Comparison of ENCODE assay signal across 8 cellular contexts in the genomic region with DNA sequence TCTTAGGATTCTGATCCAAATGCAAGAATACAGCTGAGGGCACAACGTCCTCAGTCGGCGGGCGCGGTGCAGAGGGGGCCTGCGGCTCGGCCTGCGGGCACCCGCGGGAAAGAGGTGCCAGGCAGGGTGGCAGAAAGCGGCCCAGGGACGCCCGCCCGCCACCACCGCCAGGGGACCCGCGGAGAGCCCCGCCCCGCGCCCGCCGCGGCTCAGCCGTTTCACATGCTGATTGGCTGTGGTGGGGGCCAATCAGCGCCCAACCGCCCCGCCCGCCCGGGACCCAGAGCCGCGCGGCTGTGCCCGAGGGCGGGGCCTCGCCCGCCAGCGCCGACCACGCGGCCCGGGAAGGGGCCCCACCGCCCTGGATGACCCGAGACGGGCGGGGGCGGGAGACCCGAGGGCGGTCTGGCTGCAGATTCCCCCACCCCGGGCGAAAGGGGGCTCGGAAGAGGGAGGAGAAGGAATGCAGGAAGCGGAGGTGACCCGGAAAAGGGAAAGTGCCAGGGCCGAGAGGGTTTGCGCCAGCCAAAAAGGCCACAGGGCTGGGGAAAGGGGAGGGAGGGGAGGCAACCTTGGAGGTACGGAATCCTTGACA. TPM values are rescaled to one million over a fixed set of nuclear protein-coding genes. Genes with fewer than 3 reads are reported as not detected.
A peak's percentile ranks its signal among the peaks of the same experiment; 100 is the strongest.
DNase-seq lines count a peak whose midpoint lies in the region; ATAC-seq and FAIRE-seq lines count a peak whose summit lies in the region.

No MANE protein-coding gene starts in this region.

- H3K36me3 Mint-ChIP-seq in activated T-helper 2 cell treated with anti-CD3 and anti-CD28 coated beads, Interferon-gamma antibody, Interleukin-2, Interleukin-4, amounts not matched to agents 10 μg/mL and 5 μg/mL and 100 μg/mL, durations not matched to agents 14 hours and 24 hours and 36 hours (ENCODE audit: low read depth): no peaks in the 10 kb centered on the region
- no peaks in the 10 kb centered on the region for H3K36me3 Mint-ChIP-seq in natural killer cell treated with Interleukin-12 subunit alpha and Interleukin-12 subunit beta and Interleukin-15 and Interleukin-18, amount 100 ng/mL, for 72 hours
- peaks cover 5% of the 10 kb centered on the region for H3K36me3 Mint-ChIP-seq in stimulated activated naive CD8-positive, alpha-beta T cell treated with anti-CD3 and anti-CD28 coated beads, Interleukin-15, Interleukin-2, amounts not matched to agents 100 ng/mL and 50 ng/mL, for 24 hours (ENCODE audit: low read depth)

- peak; percentile 99 for ATAC-seq in GM21737 (IDR thresholded peaks at IDR 0.05; ENCODE audit: unreplicated experiment)
- ATAC-seq in natural killer cell treated with Interleukin-12 subunit alpha and Interleukin-12 subunit beta and Interleukin-15 and Interleukin-18, amount 100 ng/mL, for 72 hours: peak; percentile 99

- peaks cover 6% of the 10 kb centered on the region for H3K27me3 Mint-ChIP-seq in activated T-helper 2 cell treated with anti-CD3 and anti-CD28 coated beads, Interferon-gamma antibody, Interleukin-2, Interleukin-4, amounts not matched to agents 10 μg/mL and 5 μg/mL and 100 μg/mL, durations not matched to agents 14 hours and 24 hours and 36 hours (ENCODE audit: low read depth)
- H3K27me3 Mint-ChIP-seq in natural killer cell treated with Interleukin-12 subunit alpha and Interleukin-12 subunit beta and Interleukin-15 and Interleukin-18, amount 100 ng/mL, for 72 hours: peaks cover 12 to 22% of the 10 kb centered on the region in 2 donors
- H3K27me3 Mint-ChIP-seq in stimulated activated naive CD8-positive, alpha-beta T cell treated with anti-CD3 and anti-CD28 coated beads, Interleukin-15, Interleukin-2, amounts not matched to agents 100 ng/mL and 50 ng/mL, for 24 hours: no peaks in the 10 kb centered on the region

- peak overlapping the region; percentile 84 for H3K4me3 Mint-ChIP-seq in activated T-helper 2 cell treated with anti-CD3 and anti-CD28 coated beads, Interferon-gamma antibody, Interleukin-2, Interleukin-4, amounts not matched to agents 10 μg/mL and 5 μg/mL and 100 μg/mL, durations not matched to agents 14 hours and 24 hours and 36 hours (ENCODE audit: low read depth)
- H3K4me3 Mint-ChIP-seq in natural killer cell treated with Interleukin-12 subunit alpha and Interleukin-12 subunit beta and Interleukin-15 and Interleukin-18, amount 100 ng/mL, for 72 hours: peak overlapping the region; percentile 93
- H3K4me3 Mint-ChIP-seq in stimulated activated naive CD8-positive, alpha-beta T cell treated with anti-CD3 and anti-CD28 coated beads, Interleukin-15, Interleukin-2, amounts not matched to agents 100 ng/mL and 50 ng/mL, for 24 hours: peak overlapping the region; percentile 88

- no peaks in the 10 kb centered on the region for H3K9me3 Mint-ChIP-seq in activated T-helper 2 cell treated with anti-CD3 and anti-CD28 coated beads, Interferon-gamma antibody, Interleukin-2, Interleukin-4, amounts not matched to agents 10 μg/mL and 5 μg/mL and 100 μg/mL, durations not matched to agents 14 hours and 24 hours and 36 hours
- no peaks in the 10 kb centered on the region for H3K9me3 Mint-ChIP-seq in natural killer cell treated with Interleukin-12 subunit alpha and Interleukin-12 subunit beta and Interleukin-15 and Interleukin-18, amount 100 ng/mL, for 72 hours
- H3K9me3 Mint-ChIP-seq in stimulated activated naive CD8-positive, alpha-beta T cell treated with anti-CD3 and anti-CD28 coated beads, Interleukin-15, Interleukin-2, amounts not matched to agents 100 ng/mL and 50 ng/mL, for 24 hours: no peaks in the 10 kb centered on the region

- H3K27ac Mint-ChIP-seq in activated T-helper 2 cell treated with anti-CD3 and anti-CD28 coated beads, Interferon-gamma antibody, Interleukin-2, Interleukin-4, amounts not matched to agents 10 μg/mL and 5 μg/mL and 100 μg/mL, durations not matched to agents 14 hours and 24 hours and 36 hours: peak overlapping the region; percentile 90
- H3K27ac Mint-ChIP-seq in natural killer cell treated with Interleukin-12 subunit alpha and Interleukin-12 subunit beta and Interleukin-15 and Interleukin-18, amount 100 ng/mL, for 72 hours: peak overlapping the region; percentile 71 to 87
- peak overlapping the region; percentile 98 for H3K27ac Mint-ChIP-seq in stimulated activated naive CD8-positive, alpha-beta T cell treated with anti-CD3 and anti-CD28 coated beads, Interleukin-15, Interleukin-2, amounts not matched to agents 100 ng/mL and 50 ng/mL, for 24 hours

- intact Hi-C loops in activated T-helper 2 cell treated with anti-CD3 and anti-CD28 coated beads, Interferon-gamma antibody, Interleukin-2, Interleukin-4, amounts not matched to agents 10 μg/mL and 5 μg/mL and 100 μg/mL, durations not matched to agents 14 hours and 24 hours and 36 hours (cut with micrococcal nuclease): loop anchor here (1.0 to 10.0 kb wide), 4 partner anchors 8 to 307 kb away; partner anchors contain the start of genes IRS1 and RHBDD1

- no peak for FAIRE-seq in RCC 7860 (lab: Jason Lieb, UNC)

- peaks cover 36% of the 10 kb centered on the region for H3K4me1 Mint-ChIP-seq in activated T-helper 2 cell treated with anti-CD3 and anti-CD28 coated beads, Interferon-gamma antibody, Interleukin-2, Interleukin-4, amounts not matched to agents 10 μg/mL and 5 μg/mL and 100 μg/mL, durations not matched to agents 14 hours and 24 hours and 36 hours (ENCODE audit: low read depth)
- peaks cover 9 to 10% of the 10 kb centered on the region in 2 donors for H3K4me1 Mint-ChIP-seq in natural killer cell treated with Interleukin-12 subunit alpha and Interleukin-12 subunit beta and Interleukin-15 and Interleukin-18, amount 100 ng/mL, for 72 hours (ENCODE audit: low read depth in 2 of 2)
- peaks cover 83% of the 10 kb centered on the region for H3K4me1 Mint-ChIP-seq in stimulated activated naive CD8-positive, alpha-beta T cell treated with anti-CD3 and anti-CD28 coated beads, Interleukin-15, Interleukin-2, amounts not matched to agents 100 ng/mL and 50 ng/mL, for 24 hours (ENCODE audit: low read depth)

- DNase-seq in Daoy (ENCODE audit: low read depth) (peak; percentile 90), KG1 (lab: John Stamatoyannopoulos, UW) (peak; percentile 44), RCC 7860 (ENCODE audit: low spot score) (peak; percentile 65), fibroblast of peridontal ligament (ENCODE audit: extremely low read depth) (peak; percentile 68)
- DNase-seq in activated T-helper 2 cell treated with anti-CD3 and anti-CD28 coated beads, Interferon-gamma antibody, Interleukin-2, Interleukin-4, amounts not matched to agents 10 μg/mL and 5 μg/mL and 100 μg/mL, durations not matched to agents 14 hours and 24 hours and 36 hours (ENCODE audit: low spot score): peak; percentile 86
- peak; percentile 94 for DNase-seq in natural killer cell treated with Interleukin-12 subunit alpha and Interleukin-12 subunit beta and Interleukin-15 and Interleukin-18, amount 100 ng/mL, for 72 hours (ENCODE audit: low spot score)

RNA-seq across cellular contexts. Expression of gene IRS1, which starts 8.0 kb away (rescaled TPM):
- total RNA-seq in Daoy (2014; rRNA removed; shearing (Covaris generic)): 5.2 and 6.4 TPM in 2 replicates
- 1.9 and 3.1 TPM in 2 replicates for total RNA-seq in activated T-helper 2 cell treated with anti-CD3 and anti-CD28 coated beads, Interferon-gamma antibody, Interleukin-2, Interleukin-4, amounts not matched to agents 10 μg/mL and 5 μg/mL and 100 μg/mL, durations not matched to agents 14 hours and 24 hours and 36 hours
- under 1 TPM; 0.21 to 0.39 TPM for total RNA-seq in natural killer cell treated with Interleukin-12 subunit alpha and Interleukin-12 subunit beta and Interleukin-15 and Interleukin-18, amount 100 ng/mL, for 72 hours

RNA-seq across cellular contexts. Expression of gene RHBDD1, which starts 44.3 kb away (rescaled TPM):
- 4.3 and 12.6 TPM in 2 replicates for total RNA-seq in Daoy (2014; rRNA removed; shearing (Covaris generic))
- 40.9 and 42.2 TPM in 2 replicates for total RNA-seq in activated T-helper 2 cell treated with anti-CD3 and anti-CD28 coated beads, Interferon-gamma antibody, Interleukin-2, Interleukin-4, amounts not matched to agents 10 μg/mL and 5 μg/mL and 100 μg/mL, durations not matched to agents 14 hours and 24 hours and 36 hours
- 10 to 100 TPM; 40.1 to 43.3 TPM for total RNA-seq in natural killer cell treated with Interleukin-12 subunit alpha and Interleukin-12 subunit beta and Interleukin-15 and Interleukin-18, amount 100 ng/mL, for 72 hours

Comparison
In these comparisons a context has a peak if more than half of its experiments do, and no peak if none do; other contexts are left out.
1. Peak in every context shown above with its lines: DNase-seq and ATAC-seq.
2. DNase-seq: peak in every context shown above with its lines; median percentile 94 in natural killer cell treated with Interleukin-12 subunit alpha and Interleukin-12 subunit beta and Interleukin-15 and Interleukin-18, amount 100 ng/mL, for 72 hours; 90 in Daoy; 86 in activated T-helper 2 cell treated with anti-CD3 and anti-CD28 coated beads, Interferon-gamma antibody, Interleukin-2, Interleukin-4, amounts not matched to agents 10 μg/mL and 5 μg/mL and 100 μg/mL, durations not matched to agents 14 hours and 24 hours and 36 hours; 68 in fibroblast of peridontal ligament; 65 in RCC 7860; 44 in KG1.